ENCODE assay signal across 10 cellular contexts in genomic region chr20:51528263-51529026, GRCh38. TPM values are rescaled to one million over a fixed set of nuclear protein-coding genes. Genes with fewer than 3 reads are reported as not detected.
DNase-seq lines count a peak whose midpoint lies in the region; ATAC-seq, FAIRE-seq and TF ChIP-seq lines count a peak whose summit lies in the region.
"Had no signal": no experiment of that assay in that cellular context is flagged by ENCODE, and none has a peak within 500 bp of the region (broad histone marks: within the 10 kb centered on the region; RNA-seq: fewer than 3 reads in every experiment).

No MANE protein-coding gene starts in this region.

- no peaks in the 10 kb centered on the region for H3K27me3 Mint-ChIP-seq in naive thymus-derived CD8-positive, alpha-beta T cell

- no peaks in the 10 kb centered on the region for H3K9me3 Mint-ChIP-seq in naive thymus-derived CD8-positive, alpha-beta T cell

- H3K4me1 Mint-ChIP-seq in naive thymus-derived CD8-positive, alpha-beta T cell, result peaks cover 51 to 93% (median 89%) of the 10 kb centered on the region in 4 donors

- DNase-seq in cardiac muscle cell (ENCODE audit: low read depth in 1 of 2, low spot score in 1 of 2), result no peak
- DNase-seq in heart right ventricle, result no peak
- peak; percentile 67 to 73 for DNase-seq in activated T-cell treated with anti-CD3 and anti-CD28 coated beads, Interleukin-2, amount 50 U/mL, for 48 hours
- no peak for DNase-seq in naive thymus-derived CD8-positive, alpha-beta T cell
- no peak for DNase-seq in urothelium cell line (ENCODE audit: low spot score)
- no peak for DNase-seq in SW480 (ENCODE audit: low spot score)
- DNase-seq in HT-29 (ENCODE audit: low spot score), result no peak
- no peak for DNase-seq in NCI-H1436 (lab: John Stamatoyannopoulos, UW)
- DNase-seq: NCI-H2081 treated with DMSO at 0.1 percent for 48 hours had no signal

- H3K36me3 ChIP-seq in cardiac muscle cell (no peaks in the 10 kb centered on the region), heart right ventricle (peaks cover 0 to 5% (median 0%) of the 10 kb centered on the region in 9 donors)

- WGBS in heart right ventricle, 2 donors, result 71 to 85% methylated on average over 7 of the region's 7 CpGs

- H3K4me3 ChIP-seq in cardiac muscle cell (no peak overlapping the region), heart right ventricle (no peak overlapping the region)

- peak overlapping the region in 9 of 10 donors; percentile 63 to 86 (median 75) for H3K27ac Mint-ChIP-seq in naive thymus-derived CD8-positive, alpha-beta T cell

- intact Hi-C loops in heart right ventricle (cut with DNase I), result no loop called here

- ATAC-seq in heart right ventricle, result no peak
- ATAC-seq in naive thymus-derived CD8-positive, alpha-beta T cell, result peak; percentile 66 to 80
- ATAC-seq: left lobe of liver had no signal

- H3K4me3 Mint-ChIP-seq in naive thymus-derived CD8-positive, alpha-beta T cell, result peak overlapping the region in 9 of 10 donors; percentile 36 to 68 (median 57)

- POLR2A ChIA-PET in naive thymus-derived CD8-positive, alpha-beta T cell (lab: Charles Lee), result interaction anchor here (1.2 to 2.1 kb wide), 2 partner anchors 9 to 13 kb away, joined by 6 to 9 read pairs; partner anchors contain the start of gene NFATC2

- FAIRE-seq in urothelium cell line (lab: Jason Lieb, UNC), result peak; percentile 44

- H3K4me1 ChIP-seq in cardiac muscle cell (ENCODE audit: low read depth), result peaks cover 56% of the 10 kb centered on the region
- H3K4me1 ChIP-seq in heart right ventricle, result peaks cover 5 to 71% (median 38%) of the 10 kb centered on the region in 9 donors

- H3K27ac ChIP-seq in cardiac muscle cell, result peak overlapping the region; percentile 77
- H3K27ac ChIP-seq in heart right ventricle, result peak overlapping the region in 1 of 10 donors; percentile 48

- H3K9me3 ChIP-seq in cardiac muscle cell (ENCODE audit: low read depth) (no peaks in the 10 kb centered on the region), heart right ventricle (no peaks in the 10 kb centered on the region)

- peaks cover 0 to 16% (median 0%) of the 10 kb centered on the region in 3 donors for H3K36me3 Mint-ChIP-seq in naive thymus-derived CD8-positive, alpha-beta T cell

- no peaks in the 10 kb centered on the region for H3K27me3 ChIP-seq in cardiac muscle cell
- H3K27me3 ChIP-seq in heart right ventricle, result no peaks in the 10 kb centered on the region

- no peak for TF ChIP-seq CTCF in cardiac muscle cell (IDR thresholded peaks at IDR 0.05; ENCODE audit: low read depth, low read length)
- no peak for TF ChIP-seq CTCF in heart right ventricle (IDR thresholded peaks at IDR 0.05)

RNA-seq across cellular contexts. Expression of gene NFATC2, which starts 14.1 kb away (rescaled TPM):
- total RNA-seq in cardiac muscle cell (9.2 and 17.0 TPM in 2 replicates), heart right ventricle (1 to 10 TPM; 2.0 to 5.7 (median 3.7) TPM)
- polyA plus RNA-seq in cardiac muscle cell (5.8 and 11.3 TPM in 2 replicates), heart right ventricle (1 to 10 TPM in 1 of 2 donors, under 1 TPM in 1; 0.43 to 2.6 TPM)
- 10 to 100 TPM; 34.0 to 36.3 TPM for total RNA-seq in naive thymus-derived CD8-positive, alpha-beta T cell
- 10 to 100 TPM; 14.5 to 23.8 (median 14.5) TPM for polyA plus RNA-seq in naive thymus-derived CD8-positive, alpha-beta T cell
- 0.51 and 0.57 TPM in 2 replicates for total RNA-seq in HT-29 (2014; rRNA removed; shearing (Covaris generic))

Comparison
In these comparisons a context has a peak if more than half of its experiments do, and no peak if none do; other contexts are left out.
1. DNase-seq: peak in activated T-cell treated with anti-CD3 and anti-CD28 coated beads, Interleukin-2, amount 50 U/mL, for 48 hours (2 of 2); none in cardiac muscle cell (0 of 2), heart right ventricle (0 of 2), naive thymus-derived CD8-positive, alpha-beta T cell (0 of 10), urothelium cell line (single experiment), SW480 (single experiment), HT-29 (single experiment) and NCI-H1436 (single experiment).
2. ATAC-seq: peak in naive thymus-derived CD8-positive, alpha-beta T cell (2 of 2); none in heart right ventricle (0 of 8).